ENCODE assay signal across 21 cellular contexts in the genomic region with DNA sequence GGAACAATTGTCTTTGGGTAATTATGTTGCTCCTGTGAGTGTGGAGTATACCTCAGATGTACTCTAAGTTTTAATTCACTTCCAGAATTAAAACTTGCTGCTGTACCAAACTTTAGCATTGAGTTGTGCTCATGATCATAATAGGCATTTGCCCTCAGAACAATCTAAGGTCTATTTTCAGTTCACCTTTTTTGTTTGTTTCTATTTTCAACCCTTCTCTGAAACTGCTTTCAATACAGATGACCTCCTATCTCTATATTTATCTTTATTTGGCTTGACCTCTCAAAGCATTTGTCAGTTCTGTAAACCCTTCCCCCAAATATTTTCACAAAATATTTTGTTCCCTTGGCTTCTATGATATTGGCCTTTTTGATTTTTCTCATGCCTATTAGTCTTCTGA.
DNase-seq lines count a peak whose midpoint lies in the region; ATAC-seq, FAIRE-seq and TF ChIP-seq lines count a peak whose summit lies in the region.
"Had no signal": no experiment of that assay in that cellular context is flagged by ENCODE, and none has a peak within 500 bp of the region (broad histone marks: within the 10 kb centered on the region; RNA-seq: fewer than 3 reads in every experiment).

No MANE protein-coding gene starts in this region.

- intact Hi-C loops in GM12878 (cut with micrococcal nuclease; ENCODE audit: unreplicated experiment): no loop called here
- intact Hi-C loops in right cardiac atrium (cut with DNase I): no loop called here
- intact Hi-C loops in Calu3 (cut with micrococcal nuclease; ENCODE audit: unreplicated experiment): no loop called here

- H3K4me3 ChIP-seq in GM12878 (no peak overlapping the region), right cardiac atrium (ENCODE audit: low read length) (no peak overlapping the region)
- H3K4me3 ChIP-seq: GM23248 had no signal

- H3K9me3 Mint-ChIP-seq in Calu3 (ENCODE audit: low read depth, unreplicated experiment): peaks cover 13% of the 10 kb centered on the region

- no peak overlapping the region for H2AFZ ChIP-seq in GM12878 (ENCODE audit: control insufficient read depth, low read depth, low read length)
- H2AFZ ChIP-seq: GM23248 had no signal

- no peaks in the 10 kb centered on the region for H3K4me1 ChIP-seq in GM12878 (ENCODE audit: control insufficient read depth, insufficient read depth, low read length)
- no peaks in the 10 kb centered on the region for H3K4me1 ChIP-seq in right cardiac atrium (ENCODE audit: control insufficient read depth, insufficient read depth, low read length)

- no peaks in the 10 kb centered on the region for H3K79me2 ChIP-seq in GM12878 (ENCODE audit: control insufficient read depth, insufficient read depth, low read length)

- H3K27me3 ChIP-seq in GM12878 (replicated peaks in 1 of 2; ENCODE audit: control insufficient read depth in 2 of 2, insufficient read depth in 2 of 2, low read length in 1 of 2): no peaks in the 10 kb centered on the region
- H3K27me3 ChIP-seq in right cardiac atrium (ENCODE audit: control insufficient read depth, insufficient read depth): no peaks in the 10 kb centered on the region

- no peak overlapping the region for H3K9ac ChIP-seq in GM12878 (ENCODE audit: control insufficient read depth, insufficient read depth, low read length)
- H3K9ac ChIP-seq: GM23248 had no signal

- no peak for FAIRE-seq in GM12878 (lab: Jason Lieb, UNC)

- SMC1A ChIA-PET in GM12878 (lab: Charles Lee; ENCODE audit: uncharacterized antibody, unreplicated experiment): no interaction called here

- no peak for TF ChIP-seq POLR2A in GM12878 (IDR thresholded peaks at IDR 0.05; ENCODE audit: low read depth, low read length)

- no peaks in the 10 kb centered on the region for H3K27me3 Mint-ChIP-seq in Calu3 (ENCODE audit: unreplicated experiment)
- H3K27me3 Mint-ChIP-seq: CD4-positive, CD25-positive, alpha-beta regulatory T cell had no signal

- no peaks in the 10 kb centered on the region for H3K36me3 Mint-ChIP-seq in Calu3 (ENCODE audit: insufficient read depth, unreplicated experiment)
- H3K36me3 Mint-ChIP-seq: CD4-positive, CD25-positive, alpha-beta regulatory T cell had no signal

- POLR2A ChIA-PET in GM12878 (lab: Charles Lee): no interaction called here

- H3K4me3 Mint-ChIP-seq in Calu3 (ENCODE audit: low read depth, unreplicated experiment): no peak overlapping the region
- H3K4me3 Mint-ChIP-seq: CD4-positive, CD25-positive, alpha-beta regulatory T cell; H9; HFFc6 had no signal

- no peak overlapping the region for H3K27ac ChIP-seq in GM12878 (ENCODE audit: control insufficient read depth, insufficient read depth)
- H3K27ac ChIP-seq in right cardiac atrium (ENCODE audit: low read length): no peak overlapping the region
- H3K27ac ChIP-seq: GM23248 had no signal

- in situ Hi-C loops in GM12878 (cut with MboI): no loop called here

- DNase-seq in GM12878 (ENCODE audit: low read depth, low spot score) (no peak), COR-L47 (lab: John Stamatoyannopoulos, UW) (no peak), right cardiac atrium (no peak), mesenteric fat pad (ENCODE audit: low spot score) (no peak), Calu3 (no peak)
- DNase-seq: CD4-positive, CD25-positive, alpha-beta regulatory T cell; DMS153; GM23248; H9; HFFc6; Karpas-422; NCI-H1694; NCI-H2081; NCI-H2171 treated with DMSO at 0.1 percent for 48 hours; NCI-H524 treated with DMSO at 0.1 percent for 48 hours; OCI-M1; T-helper 9 cell had no signal

- no peak overlapping the region for H3K27ac Mint-ChIP-seq in Calu3 (ENCODE audit: unreplicated experiment)
- H3K27ac Mint-ChIP-seq: CD4-positive, CD25-positive, alpha-beta regulatory T cell; H9; HFFc6 had no signal

- BruUV-seq in GM12878 (replicated peaks; lab: Mats Ljungman, UMichigan): no TSS peak
- no TSS peak for BruUV-seq in Calu3 (replicated peaks; lab: Mats Ljungman, UMichigan)

- H3K4me2 ChIP-seq in GM12878 (ENCODE audit: control insufficient read depth, insufficient read depth): no peak overlapping the region

- TF ChIP-seq CTCF in GM12878 (IDR thresholded peaks at IDR 0.05 in 2 of 3, conservative IDR thresholded peaks at IDR 0.05 in 1 of 3; ENCODE audit: control insufficient read depth in 2 of 3, extremely low read depth in 1 of 3, insufficient read depth in 1 of 3, low read depth in 3 of 3, low read length in 3 of 3): no peak
- TF ChIP-seq CTCF in Calu3 (IDR thresholded peaks at IDR 0.05; ENCODE audit: unreplicated experiment): no peak

- no peaks in the 10 kb centered on the region for H3K4me1 Mint-ChIP-seq in Calu3 (ENCODE audit: low read depth, unreplicated experiment)
- H3K4me1 Mint-ChIP-seq: CD4-positive, CD25-positive, alpha-beta regulatory T cell; H9 had no signal

- RAD21 ChIA-PET in GM12878 (lab: Charles Lee; ENCODE audit: unreplicated experiment): no interaction called here

- peak; percentile 67 for ATAC-seq in GM18868 (IDR thresholded peaks at IDR 0.05; ENCODE audit: unreplicated experiment)
- ATAC-seq in GM21786 (IDR thresholded peaks at IDR 0.05; ENCODE audit: unreplicated experiment): peak; percentile 78
- ATAC-seq in HG03045 (IDR thresholded peaks at IDR 0.05; ENCODE audit: unreplicated experiment): peak; percentile 72
- ATAC-seq in GM12878: no peak
- ATAC-seq in right cardiac atrium: no peak
- ATAC-seq: Right ventricle myocardium inferior had no signal

- TF ChIP-seq EP300 in GM12878 (IDR thresholded peaks at IDR 0.05; ENCODE audit: borderline replicate concordance in 1 of 2, control insufficient read depth in 1 of 2, low read depth in 2 of 2, low read length in 2 of 2): no peak; a peak in 1 of 4 replicates

- H3K9me3 ChIP-seq in GM12878 (replicated peaks; ENCODE audit: control insufficient read depth, insufficient read depth, low read length) (no peaks in the 10 kb centered on the region), right cardiac atrium (ENCODE audit: control insufficient read depth, low read length) (no peaks in the 10 kb centered on the region)

- no peak for TF ChIP-seq RAD21 in GM12878 (IDR thresholded peaks at IDR 0.05; ENCODE audit: insufficient read depth, low read depth, low read length)

- CTCF ChIA-PET in GM12878 (lab: Yijun Ruan, JAX) (no interaction called here), Calu3 (lab: Charles Lee) (no interaction called here)

- H3K36me3 ChIP-seq in GM12878 (ENCODE audit: control insufficient read depth in 2 of 2, insufficient read depth in 2 of 2, low read length in 1 of 2): no peaks in the 10 kb centered on the region

- H4K20me1 ChIP-seq in GM12878 (ENCODE audit: control insufficient read depth, insufficient read depth): no peaks in the 10 kb centered on the region

TF ChIP-seq in GM12878, 131 proteins besides CTCF, POLR2A, EP300 and RAD21:
- peak; percentile 81; the same call in 1 of the 2 replicates for TF ChIP-seq MEF2A (IDR thresholded peaks at IDR 0.05; ENCODE audit: insufficient read depth, low read depth, low read length)
- peak; percentile 70 for TF ChIP-seq MEF2B (IDR thresholded peaks at IDR 0.05; ENCODE audit: partially characterized antibody, poor library complexity, severe bottlenecking)
- TF ChIP-seq, protein P1, sequence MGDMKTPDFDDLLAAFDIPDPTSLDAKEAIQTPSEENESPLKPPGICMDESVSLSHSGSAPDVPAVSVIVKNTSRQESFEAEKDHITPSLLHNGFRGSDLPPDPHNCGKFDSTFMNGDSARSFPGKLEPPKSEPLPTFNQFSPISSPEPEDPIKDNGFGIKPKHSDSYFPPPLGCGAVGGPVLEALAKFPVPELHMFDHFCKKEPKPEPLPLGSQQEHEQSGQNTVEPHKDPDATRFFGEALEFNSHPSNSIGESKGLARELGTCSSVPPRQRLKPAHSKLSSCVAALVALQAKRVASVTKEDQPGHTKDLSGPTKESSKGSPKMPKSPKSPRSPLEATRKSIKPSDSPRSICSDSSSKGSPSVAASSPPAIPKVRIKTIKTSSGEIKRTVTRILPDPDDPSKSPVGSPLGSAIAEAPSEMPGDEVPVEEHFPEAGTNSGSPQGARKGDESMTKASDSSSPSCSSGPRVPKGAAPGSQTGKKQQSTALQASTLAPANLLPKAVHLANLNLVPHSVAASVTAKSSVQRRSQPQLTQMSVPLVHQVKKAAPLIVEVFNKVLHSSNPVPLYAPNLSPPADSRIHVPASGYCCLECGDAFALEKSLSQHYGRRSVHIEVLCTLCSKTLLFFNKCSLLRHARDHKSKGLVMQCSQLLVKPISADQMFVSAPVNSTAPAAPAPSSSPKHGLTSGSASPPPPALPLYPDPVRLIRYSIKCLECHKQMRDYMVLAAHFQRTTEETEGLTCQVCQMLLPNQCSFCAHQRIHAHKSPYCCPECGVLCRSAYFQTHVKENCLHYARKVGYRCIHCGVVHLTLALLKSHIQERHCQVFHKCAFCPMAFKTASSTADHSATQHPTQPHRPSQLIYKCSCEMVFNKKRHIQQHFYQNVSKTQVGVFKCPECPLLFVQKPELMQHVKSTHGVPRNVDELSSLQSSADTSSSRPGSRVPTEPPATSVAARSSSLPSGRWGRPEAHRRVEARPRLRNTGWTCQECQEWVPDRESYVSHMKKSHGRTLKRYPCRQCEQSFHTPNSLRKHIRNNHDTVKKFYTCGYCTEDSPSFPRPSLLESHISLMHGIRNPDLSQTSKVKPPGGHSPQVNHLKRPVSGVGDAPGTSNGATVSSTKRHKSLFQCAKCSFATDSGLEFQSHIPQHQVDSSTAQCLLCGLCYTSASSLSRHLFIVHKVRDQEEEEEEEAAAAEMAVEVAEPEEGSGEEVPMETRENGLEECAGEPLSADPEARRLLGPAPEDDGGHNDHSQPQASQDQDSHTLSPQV (IDR thresholded peaks at IDR 0.05): no peak
TF ChIP-seq in GM12878: peak in this region for 2.

Comparison
In these comparisons a context has a peak if more than half of its experiments do, and no peak if none do; other contexts are left out.
1. ATAC-seq: peak in GM18868 (single experiment), GM21786 (single experiment) and HG03045 (single experiment); none in GM12878 (single experiment) and right cardiac atrium (0 of 2).